In the genomic region with DNA sequence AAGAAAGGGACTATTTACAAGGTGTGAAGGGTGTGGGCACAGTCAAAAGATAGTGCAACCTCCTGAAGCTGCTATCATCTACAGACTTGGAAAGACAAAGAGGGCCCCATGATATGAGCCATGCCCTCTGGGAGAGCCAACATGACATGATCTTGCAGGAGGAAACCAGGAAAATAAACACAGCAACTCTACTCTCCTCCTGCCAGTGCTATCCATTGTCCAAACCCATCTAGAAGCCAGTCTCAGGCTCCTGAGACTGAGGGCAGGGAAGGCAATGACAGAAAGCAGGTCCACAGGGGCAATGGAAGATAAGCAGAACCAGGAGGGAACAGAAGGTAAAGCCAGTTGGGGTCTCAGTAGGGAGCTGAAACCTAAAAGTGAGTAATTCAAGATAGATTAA, we compare ENCODE assay signal across 1 cellular context.
TF ChIP-seq lines count a peak whose summit lies in the region.

No MANE protein-coding gene starts in this region.

TF ChIP-seq in IMR-90, 13 proteins besides CTCF, POLR2A, EP300 and RAD21:
- TF ChIP-seq CEBPB (IDR thresholded peaks at IDR 0.05; ENCODE audit: low read depth, low read length) (no peak), SMC3 (IDR thresholded peaks at IDR 0.05; ENCODE audit: low read depth, low read length) (no peak), CHD1 (IDR thresholded peaks at IDR 0.05; ENCODE audit: low read depth, low read length) (no peak), NFE2L2 (IDR thresholded peaks at IDR 0.05; ENCODE audit: low read depth, low read length) (no peak), MXI1 (IDR thresholded peaks at IDR 0.05; ENCODE audit: borderline replicate concordance, low read depth, low read length) (no peak), MAZ (IDR thresholded peaks at IDR 0.05; ENCODE audit: borderline replicate concordance, low read depth, low read length) (no peak), MAFK (IDR thresholded peaks at IDR 0.05; ENCODE audit: low read depth, low read length) (no peak), BHLHE40 (IDR thresholded peaks at IDR 0.05; ENCODE audit: low read depth, low read length) (no peak), FOS (IDR thresholded peaks at IDR 0.05; ENCODE audit: low read depth, low read length) (no peak), RCOR1 (IDR thresholded peaks at IDR 0.05; ENCODE audit: insufficient replicate concordance, low read length) (no peak), RFX5 (IDR thresholded peaks at IDR 0.05; ENCODE audit: low read depth, low read length) (no peak)
- TF ChIP-seq, protein P1, sequence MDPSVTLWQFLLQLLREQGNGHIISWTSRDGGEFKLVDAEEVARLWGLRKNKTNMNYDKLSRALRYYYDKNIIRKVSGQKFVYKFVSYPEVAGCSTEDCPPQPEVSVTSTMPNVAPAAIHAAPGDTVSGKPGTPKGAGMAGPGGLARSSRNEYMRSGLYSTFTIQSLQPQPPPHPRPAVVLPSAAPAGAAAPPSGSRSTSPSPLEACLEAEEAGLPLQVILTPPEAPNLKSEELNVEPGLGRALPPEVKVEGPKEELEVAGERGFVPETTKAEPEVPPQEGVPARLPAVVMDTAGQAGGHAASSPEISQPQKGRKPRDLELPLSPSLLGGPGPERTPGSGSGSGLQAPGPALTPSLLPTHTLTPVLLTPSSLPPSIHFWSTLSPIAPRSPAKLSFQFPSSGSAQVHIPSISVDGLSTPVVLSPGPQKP (IDR thresholded peaks at IDR 0.05; ENCODE audit: borderline replicate concordance, low read depth, low read length) = no peak
- TF ChIP-seq, protein P2, sequence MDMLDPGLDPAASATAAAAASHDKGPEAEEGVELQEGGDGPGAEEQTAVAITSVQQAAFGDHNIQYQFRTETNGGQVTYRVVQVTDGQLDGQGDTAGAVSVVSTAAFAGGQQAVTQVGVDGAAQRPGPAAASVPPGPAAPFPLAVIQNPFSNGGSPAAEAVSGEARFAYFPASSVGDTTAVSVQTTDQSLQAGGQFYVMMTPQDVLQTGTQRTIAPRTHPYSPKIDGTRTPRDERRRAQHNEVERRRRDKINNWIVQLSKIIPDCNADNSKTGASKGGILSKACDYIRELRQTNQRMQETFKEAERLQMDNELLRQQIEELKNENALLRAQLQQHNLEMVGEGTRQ (IDR thresholded peaks at IDR 0.05; ENCODE audit: low read depth, low read length) = no peak
TF ChIP-seq in IMR-90: peak in this region for 0.
